24 cellular contexts compared by ENCODE assay signal in genomic region chr5:103910002-103910401, GRCh38.
"Had no signal": no experiment of that assay in that cellular context is flagged by ENCODE, and none has a peak within 500 bp of the region (broad histone marks: within the 10 kb centered on the region; RNA-seq: fewer than 3 reads in every experiment).

No MANE protein-coding gene starts in this region.

- H3K27ac ChIP-seq: ascending aorta, brain microvascular endothelial cell, cardiac muscle cell, SJSA1 had no signal

- H3K4me1 ChIP-seq: ascending aorta, SJSA1 had no signal

- H3K9me3 ChIP-seq: ascending aorta, MG63, SJSA1 had no signal

- DNase-seq: activated CD4-positive, alpha-beta T cell treated with anti-CD3 and anti-CD28 coated beads for 48 hours; activated CD4-positive, alpha-beta T cell treated with anti-CD3 and anti-CD28 coated beads, Interleukin-2, amount 50 U/mL, for 4 hours; activated CD4-positive, CD25-positive, alpha-beta regulatory T cell treated with anti-CD3 and anti-CD28 coated beads, Interleukin-2, amount 50 U/mL, for 72 hours; activated CD8-positive, alpha-beta memory T cell treated with anti-CD3 and anti-CD28 coated beads, Interleukin-2, amount 50 U/mL, for 48 hours; activated CD8-positive, alpha-beta T cell treated with anti-CD3 and anti-CD28 coated beads, Interleukin-2, amount 10 ng/mL, durations not matched to agents 7 days and 5 days; activated naive CD4-positive, alpha-beta T cell treated with anti-CD3 and anti-CD28 coated beads, Interleukin-2, amount 50 U/mL, for 16 hours; activated naive CD8-positive, alpha-beta T cell treated with anti-CD3 and anti-CD28 coated beads, Interleukin-2, amount 10 ng/mL, durations not matched to agents 7 days and 5 days; activated T-cell treated with anti-CD3 and anti-CD28 coated beads, Interleukin-2, amount 50 U/mL, for 1 hour; brain microvascular endothelial cell; KG1; MG63; MV-4-11; NCI-H1092 treated with DMSO at 0.1 percent for 48 hours; NCI-H1436; NCI-H1694 treated with DMSO at 0.1 percent for 48 hours; NCI-H2029 treated with DMSO at 0.1 percent for 48 hours; NCI-H510A treated with DMSO at 0.1 percent for 48 hours; NCI-H69; PC-3; SHP77; SW 1271 had no signal

- H3K27me3 ChIP-seq: ascending aorta, brain microvascular endothelial cell, cardiac muscle cell, MG63, SJSA1 had no signal

- H3K36me3 ChIP-seq: ascending aorta, brain microvascular endothelial cell, cardiac muscle cell, MG63, SJSA1 had no signal

- H3K4me3 ChIP-seq: ascending aorta, cardiac muscle cell, MG63, SJSA1 had no signal
